16 cellular contexts compared by ENCODE assay signal in genomic region chr7:134959810-134960209, GRCh38.
"Had no signal": no experiment of that assay in that cellular context is flagged by ENCODE, and none has a peak within 500 bp of the region (broad histone marks: within the 10 kb centered on the region; RNA-seq: fewer than 3 reads in every experiment).

No MANE protein-coding gene starts in this region.

- H3K4me3 ChIP-seq: colonic mucosa, heart right ventricle, mucosa of descending colon, ovary had no signal

- H3K36me3 ChIP-seq: colonic mucosa, ovary had no signal

- H3K27me3 Mint-ChIP-seq: stimulated activated naive CD8-positive, alpha-beta T cell treated with anti-CD3 and anti-CD28 coated beads, Interleukin-15, Interleukin-2, amounts not matched to agents 100 ng/mL and 50 ng/mL, for 24 hours had no signal

- DNase-seq: cerebellar nuclear complex; colonic mucosa; effector CD4-positive, alpha-beta T cell; endodermal cell; heart right ventricle; kidney glomerular epithelial cell; mammary epithelial cell; mucosa of descending colon; naive thymus-derived CD8-positive, alpha-beta T cell; ovary; right cardiac atrium; stimulated activated CD4-positive, alpha-beta T cell treated with anti-CD3 and anti-CD28 coated beads, Interleukin-4, amount 100 ng/mL, for 1 hour; stimulated activated CD8-positive, alpha-beta memory T cell treated with anti-CD3 and anti-CD28 coated beads, Interleukin-4, amount 100 ng/mL, for 48 hours had no signal

- H3K27ac ChIP-seq: colonic mucosa, heart right ventricle, ovary had no signal

- H3K9me3 Mint-ChIP-seq: endodermal cell; naive thymus-derived CD8-positive, alpha-beta T cell; neural crest cell; stimulated activated effector memory CD8-positive, alpha-beta T cell treated with anti-CD3 and anti-CD28 coated beads, Interleukin-12 subunit alpha, Interleukin-12 subunit beta, amount 100 ng/mL, for 72 hours; stimulated activated naive CD8-positive, alpha-beta T cell treated with anti-CD3 and anti-CD28 coated beads, Interleukin-15, Interleukin-2, amounts not matched to agents 100 ng/mL and 50 ng/mL, for 24 hours had no signal

- H3K4me1 Mint-ChIP-seq: endodermal cell, neural crest cell had no signal

- H3K36me3 Mint-ChIP-seq: naive thymus-derived CD8-positive, alpha-beta T cell; stimulated activated effector memory CD8-positive, alpha-beta T cell treated with anti-CD3 and anti-CD28 coated beads, Interleukin-12 subunit alpha, Interleukin-12 subunit beta, amount 100 ng/mL, for 72 hours had no signal

- ATAC-seq: heart right ventricle; mucosa of descending colon; naive thymus-derived CD8-positive, alpha-beta T cell; right cardiac atrium; stimulated activated effector memory CD8-positive, alpha-beta T cell treated with anti-CD3 and anti-CD28 coated beads, Interleukin-12 subunit alpha, Interleukin-12 subunit beta, amount 100 ng/mL, for 72 hours had no signal

- H3K27me3 ChIP-seq: colonic mucosa, heart right ventricle, ovary had no signal

- H3K27ac Mint-ChIP-seq: endodermal cell; naive thymus-derived CD8-positive, alpha-beta T cell; stimulated activated effector memory CD8-positive, alpha-beta T cell treated with anti-CD3 and anti-CD28 coated beads, Interleukin-12 subunit alpha, Interleukin-12 subunit beta, amount 100 ng/mL, for 72 hours; stimulated activated naive CD8-positive, alpha-beta T cell treated with anti-CD3 and anti-CD28 coated beads, Interleukin-15, Interleukin-2, amounts not matched to agents 100 ng/mL and 50 ng/mL, for 24 hours had no signal

- H3K4me3 Mint-ChIP-seq: endodermal cell; naive thymus-derived CD8-positive, alpha-beta T cell; neural crest cell; stimulated activated effector memory CD8-positive, alpha-beta T cell treated with anti-CD3 and anti-CD28 coated beads, Interleukin-12 subunit alpha, Interleukin-12 subunit beta, amount 100 ng/mL, for 72 hours; stimulated activated naive CD8-positive, alpha-beta T cell treated with anti-CD3 and anti-CD28 coated beads, Interleukin-15, Interleukin-2, amounts not matched to agents 100 ng/mL and 50 ng/mL, for 24 hours had no signal

- H3K4me1 ChIP-seq: colonic mucosa had no signal

- H3K9me3 ChIP-seq: colonic mucosa, heart right ventricle, mucosa of descending colon, ovary had no signal
